In the genomic region with DNA sequence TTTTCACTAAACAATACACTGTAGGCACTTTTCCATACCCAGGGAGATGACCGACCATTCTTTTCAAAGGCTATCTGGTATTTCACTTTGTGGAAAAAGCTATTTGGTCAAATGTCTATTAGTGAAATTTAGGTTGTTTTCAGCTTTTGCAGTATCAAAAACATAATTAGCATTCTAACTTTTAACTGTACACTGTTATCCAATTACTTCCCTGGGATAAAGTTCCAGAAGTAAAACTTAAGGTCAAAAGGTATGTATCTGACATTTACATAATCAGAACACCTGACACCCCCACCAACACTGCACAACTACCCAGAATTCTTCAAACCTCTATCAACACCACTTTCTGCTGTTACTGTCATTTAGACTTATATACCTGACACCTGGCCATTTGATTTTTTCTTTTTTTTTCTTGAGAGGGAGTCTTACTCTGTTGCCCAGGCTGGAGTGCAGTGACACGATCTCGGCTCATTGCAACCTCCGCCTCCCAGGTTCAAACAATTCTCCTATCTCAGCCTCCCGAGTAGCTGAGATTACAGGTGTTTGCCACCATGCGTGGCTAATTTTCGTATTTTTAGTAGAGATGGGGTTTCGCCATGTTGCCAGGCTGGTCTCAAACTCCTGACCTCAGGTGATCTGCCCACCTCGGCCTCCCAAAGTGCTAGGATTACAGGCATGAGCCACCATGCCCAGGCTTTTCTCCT, we compare ENCODE assay signal across 7 cellular contexts. TPM values are rescaled to one million over a fixed set of nuclear protein-coding genes. Genes with fewer than 3 reads are reported as not detected.
DNase-seq lines count a peak whose midpoint lies in the region; ATAC-seq and TF ChIP-seq lines count a peak whose summit lies in the region.
"Not testable (repeated sequence)": the region's sequence is repeated elsewhere in the genome, so short reads cannot be mapped to it uniquely, and the experiment has no call there.

No MANE protein-coding gene starts in this region.

- DNase-seq in CD4-positive, CD25-positive, alpha-beta regulatory T cell; OCI-LY7 (ENCODE audit: low spot score); activated CD4-positive, alpha-beta T cell treated with anti-CD3 and anti-CD28 coated beads, Interleukin-2, amount 10 ng/mL, durations not matched to agents 7 days and 5 days; activated T-helper 1 cell treated with anti-CD3 and anti-CD28 coated beads, Interleukin-12 subunit alpha, Interleukin-12 subunit beta, Interleukin-2, Interleukin-4 antibody, amounts not matched to agents 30 ng/mL and 10 ng/mL and 1 ng/mL, durations not matched to agents 14 hours and 24 hours and 36 hours (ENCODE audit: low spot score); hepatocyte (ENCODE audit: low spot score); neural crest cell (ENCODE audit: low read depth, low spot score): not testable (repeated sequence)

- TF ChIP-seq CTCF in OCI-LY7 (conservative IDR thresholded peaks at IDR 0.05; ENCODE audit: low read length); brain (conservative IDR thresholded peaks at IDR 0.05); hepatocyte (IDR thresholded peaks at IDR 0.05; ENCODE audit: poor library complexity); neural crest cell (conservative IDR thresholded peaks at IDR 0.05): not testable (repeated sequence)

- not testable (repeated sequence) for BruUV-seq in OCI-LY7 (replicated peaks; lab: Mats Ljungman, UMichigan)

- CTCF ChIA-PET in OCI-LY7 (lab: Charles Lee; ENCODE audit: unreplicated experiment) = not testable (repeated sequence)
- CTCF ChIA-PET in activated CD4-positive, alpha-beta T cell treated with anti-CD3 and anti-CD28 coated beads, Interleukin-2, amount 10 ng/mL, durations not matched to agents 7 days and 5 days (lab: Charles Lee) = interaction anchor here (2.1 kb wide), 1 partner anchor 11 kb away, joined by 11 read pairs; no protein-coding TSS in a partner anchor

- H3K36me3 Mint-ChIP-seq in CD4-positive, CD25-positive, alpha-beta regulatory T cell = peaks cover 11% of the 10 kb centered on the region
- peaks cover 36% of the 10 kb centered on the region for H3K36me3 Mint-ChIP-seq in activated CD4-positive, alpha-beta T cell treated with anti-CD3 and anti-CD28 coated beads, Interleukin-2, amount 10 ng/mL, durations not matched to agents 7 days and 5 days (ENCODE audit: low read depth)
- H3K36me3 Mint-ChIP-seq in activated T-helper 1 cell treated with anti-CD3 and anti-CD28 coated beads, Interleukin-12 subunit alpha, Interleukin-12 subunit beta, Interleukin-2, Interleukin-4 antibody, amounts not matched to agents 30 ng/mL and 10 ng/mL and 1 ng/mL, durations not matched to agents 14 hours and 24 hours and 36 hours (ENCODE audit: low read depth) = peaks cover 27% of the 10 kb centered on the region
- peaks cover 38% of the 10 kb centered on the region for H3K36me3 Mint-ChIP-seq in brain
- not testable (repeated sequence) for H3K36me3 Mint-ChIP-seq in neural crest cell (ENCODE audit: low read depth)

- peaks cover 26% of the 10 kb centered on the region for H3K36me3 ChIP-seq in CD4-positive, CD25-positive, alpha-beta regulatory T cell (ENCODE audit: control insufficient read depth, insufficient read depth, low read length)
- H3K36me3 ChIP-seq in OCI-LY7 (ENCODE audit: insufficient read depth, low read length) = peaks cover 76% of the 10 kb centered on the region
- not testable (repeated sequence) for H3K36me3 ChIP-seq in hepatocyte (replicated peaks; ENCODE audit: insufficient read depth, low read depth)

- not testable (repeated sequence) for H3K9me2 ChIP-seq in OCI-LY7 (ENCODE audit: insufficient read depth, low read length); hepatocyte (replicated peaks; ENCODE audit: insufficient read depth)

- H3K4me2 ChIP-seq in OCI-LY7 (ENCODE audit: low read length) (peak overlapping the region; percentile 71; the same call in 1 of the 2 replicates), hepatocyte (peak overlapping the region; percentile 93)

- not testable (repeated sequence) for H3K27me3 Mint-ChIP-seq in CD4-positive, CD25-positive, alpha-beta regulatory T cell; activated CD4-positive, alpha-beta T cell treated with anti-CD3 and anti-CD28 coated beads, Interleukin-2, amount 10 ng/mL, durations not matched to agents 7 days and 5 days; activated T-helper 1 cell treated with anti-CD3 and anti-CD28 coated beads, Interleukin-12 subunit alpha, Interleukin-12 subunit beta, Interleukin-2, Interleukin-4 antibody, amounts not matched to agents 30 ng/mL and 10 ng/mL and 1 ng/mL, durations not matched to agents 14 hours and 24 hours and 36 hours (ENCODE audit: insufficient read depth); brain; neural crest cell (ENCODE audit: low read depth)

- ATAC-seq in CD4-positive, CD25-positive, alpha-beta regulatory T cell (ENCODE audit: low read depth in 2 of 2) = not testable (repeated sequence)

- H3K27ac ChIP-seq in CD4-positive, CD25-positive, alpha-beta regulatory T cell (ENCODE audit: insufficient read depth, low read length, poor library complexity, severe bottlenecking); OCI-LY7 (ENCODE audit: low read depth, low read length, poor library complexity, severe bottlenecking); hepatocyte: not testable (repeated sequence)

- 96% methylated on average over 9 of the region's 9 CpGs for WGBS in hepatocyte (ENCODE audit: low lambda C conversion rate, missing lambda C conversion rate)

- not testable (repeated sequence) for H3K9me3 ChIP-seq in CD4-positive, CD25-positive, alpha-beta regulatory T cell (ENCODE audit: control insufficient read depth in 2 of 2, low read length in 2 of 2); OCI-LY7 (ENCODE audit: low read length); hepatocyte (ENCODE audit: low read depth)

- H3K9me3 Mint-ChIP-seq in CD4-positive, CD25-positive, alpha-beta regulatory T cell; activated CD4-positive, alpha-beta T cell treated with anti-CD3 and anti-CD28 coated beads, Interleukin-2, amount 10 ng/mL, durations not matched to agents 7 days and 5 days; activated T-helper 1 cell treated with anti-CD3 and anti-CD28 coated beads, Interleukin-12 subunit alpha, Interleukin-12 subunit beta, Interleukin-2, Interleukin-4 antibody, amounts not matched to agents 30 ng/mL and 10 ng/mL and 1 ng/mL, durations not matched to agents 14 hours and 24 hours and 36 hours; brain; neural crest cell: not testable (repeated sequence)

- H2AFZ ChIP-seq in OCI-LY7 (ENCODE audit: low read length); hepatocyte: not testable (repeated sequence)

- POLR2A ChIA-PET in OCI-LY7 (lab: Charles Lee) = interaction anchor here (1.5 kb wide), 1 partner anchor 11 kb away, joined by 4 read pairs; no protein-coding TSS in a partner anchor
- POLR2A ChIA-PET in activated CD4-positive, alpha-beta T cell treated with anti-CD3 and anti-CD28 coated beads, Interleukin-2, amount 10 ng/mL, durations not matched to agents 7 days and 5 days (lab: Charles Lee) = interaction anchor here (0.7 kb wide), 1 partner anchor 18 kb away, joined by 3 read pairs; no protein-coding TSS in a partner anchor

- H4K20me1 ChIP-seq in OCI-LY7 (ENCODE audit: insufficient read depth, low read length) = peaks cover 20% of the 10 kb centered on the region
- H4K20me1 ChIP-seq in hepatocyte (ENCODE audit: insufficient read depth, poor library complexity, severe bottlenecking) = not testable (repeated sequence)

- intact Hi-C loops in OCI-LY7 (cut with micrococcal nuclease; ENCODE audit: unreplicated experiment) = loop anchor here (5.0 kb wide), 4 partner anchors 37 to 1368 kb away; a partner anchor contains a TSS
- intact Hi-C loops in activated T-helper 1 cell treated with anti-CD3 and anti-CD28 coated beads, Interleukin-12 subunit alpha, Interleukin-12 subunit beta, Interleukin-2, Interleukin-4 antibody, amounts not matched to agents 30 ng/mL and 10 ng/mL and 1 ng/mL, durations not matched to agents 14 hours and 24 hours and 36 hours (cut with micrococcal nuclease) = loop anchor here (5.0 to 10.0 kb wide), 2 partner anchors 268 to 409 kb away; a partner anchor contains a TSS

- H3K4me1 ChIP-seq in CD4-positive, CD25-positive, alpha-beta regulatory T cell (ENCODE audit: control insufficient read depth, insufficient read depth, low read length, poor library complexity, severe bottlenecking) = peaks cover 30% of the 10 kb centered on the region
- H3K4me1 ChIP-seq in OCI-LY7 (ENCODE audit: insufficient read depth, low read length, poor library complexity, severe bottlenecking) (peaks cover 27% of the 10 kb centered on the region), hepatocyte (ENCODE audit: insufficient read depth) (peaks cover 20% of the 10 kb centered on the region)

- peaks cover 69% of the 10 kb centered on the region for H3K79me2 ChIP-seq in OCI-LY7 (ENCODE audit: insufficient read depth, low read depth, low read length)
- H3K79me2 ChIP-seq in hepatocyte = peaks cover 64% of the 10 kb centered on the region

- H3K27ac Mint-ChIP-seq in CD4-positive, CD25-positive, alpha-beta regulatory T cell = peak overlapping the region in 2 of 3 donors; percentile 32 to 64
- not testable (repeated sequence) for H3K27ac Mint-ChIP-seq in activated CD4-positive, alpha-beta T cell treated with anti-CD3 and anti-CD28 coated beads, Interleukin-2, amount 10 ng/mL, durations not matched to agents 7 days and 5 days; activated T-helper 1 cell treated with anti-CD3 and anti-CD28 coated beads, Interleukin-12 subunit alpha, Interleukin-12 subunit beta, Interleukin-2, Interleukin-4 antibody, amounts not matched to agents 30 ng/mL and 10 ng/mL and 1 ng/mL, durations not matched to agents 14 hours and 24 hours and 36 hours; neural crest cell (ENCODE audit: unreplicated experiment)
- peak overlapping the region in 4 of 5 experiments; percentile 30 to 73 (median 32) for H3K27ac Mint-ChIP-seq in brain

- H3K4me3 ChIP-seq in CD4-positive, CD25-positive, alpha-beta regulatory T cell (ENCODE audit: low read depth, low read length); OCI-LY7 (ENCODE audit: low read depth, low read length, poor library complexity, severe bottlenecking); hepatocyte: not testable (repeated sequence)

- H3K27me3 ChIP-seq in CD4-positive, CD25-positive, alpha-beta regulatory T cell (ENCODE audit: control insufficient read depth, insufficient read depth, low read length); hepatocyte: not testable (repeated sequence)

- H3K4me3 Mint-ChIP-seq in CD4-positive, CD25-positive, alpha-beta regulatory T cell = peak overlapping the region; percentile 21 to 82 (median 68)
- H3K4me3 Mint-ChIP-seq in activated CD4-positive, alpha-beta T cell treated with anti-CD3 and anti-CD28 coated beads, Interleukin-2, amount 10 ng/mL, durations not matched to agents 7 days and 5 days = peak overlapping the region; percentile 19
- H3K4me3 Mint-ChIP-seq in activated T-helper 1 cell treated with anti-CD3 and anti-CD28 coated beads, Interleukin-12 subunit alpha, Interleukin-12 subunit beta, Interleukin-2, Interleukin-4 antibody, amounts not matched to agents 30 ng/mL and 10 ng/mL and 1 ng/mL, durations not matched to agents 14 hours and 24 hours and 36 hours = peak overlapping the region; percentile 56
- H3K4me3 Mint-ChIP-seq in brain = peak overlapping the region; percentile 62 to 92 (median 78)
- H3K4me3 Mint-ChIP-seq in neural crest cell = peak overlapping the region; percentile 82

- H3K4me1 Mint-ChIP-seq in CD4-positive, CD25-positive, alpha-beta regulatory T cell = peaks cover 18 to 59% (median 43%) of the 10 kb centered on the region in 4 donors
- H3K4me1 Mint-ChIP-seq in activated CD4-positive, alpha-beta T cell treated with anti-CD3 and anti-CD28 coated beads, Interleukin-2, amount 10 ng/mL, durations not matched to agents 7 days and 5 days = peaks cover 44% of the 10 kb centered on the region
- peaks cover 46% of the 10 kb centered on the region for H3K4me1 Mint-ChIP-seq in activated T-helper 1 cell treated with anti-CD3 and anti-CD28 coated beads, Interleukin-12 subunit alpha, Interleukin-12 subunit beta, Interleukin-2, Interleukin-4 antibody, amounts not matched to agents 30 ng/mL and 10 ng/mL and 1 ng/mL, durations not matched to agents 14 hours and 24 hours and 36 hours (ENCODE audit: low read depth)
- peaks cover 54% of the 10 kb centered on the region for H3K4me1 Mint-ChIP-seq in brain
- peaks cover 37% of the 10 kb centered on the region for H3K4me1 Mint-ChIP-seq in neural crest cell

RNA-seq across cellular contexts. Expression of a gene that starts 2.1 kb away (rescaled TPM):
- total RNA-seq in CD4-positive, CD25-positive, alpha-beta regulatory T cell = 37.2 TPM
- 10 to 100 TPM; 45.7 to 73.0 (median 62.7) TPM for polyA plus RNA-seq in CD4-positive, CD25-positive, alpha-beta regulatory T cell
- total RNA-seq in OCI-LY7 (2014; rRNA removed; shearing (Covaris generic)) = 64.8 and 70.4 TPM in 2 replicates
- total RNA-seq in OCI-LY7 (2022) (52.1 and 56.3 TPM in 2 replicates), hepatocyte (26.4 and 29.5 TPM in 2 replicates), neural crest cell (38.0 and 38.4 TPM in 2 replicates)
- 10 to 100 TPM; 33.3 to 34.0 TPM for total RNA-seq in activated CD4-positive, alpha-beta T cell treated with anti-CD3 and anti-CD28 coated beads, Interleukin-2, amount 10 ng/mL, durations not matched to agents 7 days and 5 days
- total RNA-seq in activated T-helper 1 cell treated with anti-CD3 and anti-CD28 coated beads, Interleukin-12 subunit alpha, Interleukin-12 subunit beta, Interleukin-2, Interleukin-4 antibody, amounts not matched to agents 30 ng/mL and 10 ng/mL and 1 ng/mL, durations not matched to agents 14 hours and 24 hours and 36 hours = 22.8 and 26.8 TPM in 2 replicates
- polyA plus RNA-seq in brain (ENCODE audit: insufficient read depth, low read depth, low replicate concordance) (60.8 TPM), hepatocyte (29.0 and 32.4 TPM in 2 replicates)

RNA-seq across cellular contexts. Expression of a gene that starts 13.1 kb away (rescaled TPM):
- total RNA-seq in CD4-positive, CD25-positive, alpha-beta regulatory T cell = 12.1 TPM
- polyA plus RNA-seq in CD4-positive, CD25-positive, alpha-beta regulatory T cell = 10 to 100 TPM; 59.5 to 75.5 (median 60.9) TPM
- 38.5 and 46.3 TPM in 2 replicates for total RNA-seq in OCI-LY7 (2014; rRNA removed; shearing (Covaris generic))
- total RNA-seq in OCI-LY7 (2022) (40.0 and 45.6 TPM in 2 replicates), hepatocyte (25.9 and 28.1 TPM in 2 replicates), neural crest cell (30.4 and 32.6 TPM in 2 replicates)
- 10 to 100 TPM; 19.7 to 19.9 TPM for total RNA-seq in activated CD4-positive, alpha-beta T cell treated with anti-CD3 and anti-CD28 coated beads, Interleukin-2, amount 10 ng/mL, durations not matched to agents 7 days and 5 days
- total RNA-seq in activated T-helper 1 cell treated with anti-CD3 and anti-CD28 coated beads, Interleukin-12 subunit alpha, Interleukin-12 subunit beta, Interleukin-2, Interleukin-4 antibody, amounts not matched to agents 30 ng/mL and 10 ng/mL and 1 ng/mL, durations not matched to agents 14 hours and 24 hours and 36 hours = 36.0 and 38.5 TPM in 2 replicates
- polyA plus RNA-seq in brain (ENCODE audit: insufficient read depth, low read depth, low replicate concordance) (25.4 TPM), hepatocyte (57.6 and 62.9 TPM in 2 replicates)

RNA-seq across cellular contexts. Expression of a gene that starts 13.9 kb away (rescaled TPM):
- 30.2 TPM for total RNA-seq in CD4-positive, CD25-positive, alpha-beta regulatory T cell
- 1 to 10 TPM; 1.4 to 6.2 (median 2.6) TPM for polyA plus RNA-seq in CD4-positive, CD25-positive, alpha-beta regulatory T cell
- total RNA-seq in OCI-LY7 (2014; rRNA removed; shearing (Covaris generic)) = 22.4 and 31.2 TPM in 2 replicates
- 49.4 and 55.7 TPM in 2 replicates for total RNA-seq in OCI-LY7 (2022)
- 10 to 100 TPM; 45.0 to 51.2 TPM for total RNA-seq in activated CD4-positive, alpha-beta T cell treated with anti-CD3 and anti-CD28 coated beads, Interleukin-2, amount 10 ng/mL, durations not matched to agents 7 days and 5 days
- 44.2 and 46.0 TPM in 2 replicates for total RNA-seq in activated T-helper 1 cell treated with anti-CD3 and anti-CD28 coated beads, Interleukin-12 subunit alpha, Interleukin-12 subunit beta, Interleukin-2, Interleukin-4 antibody, amounts not matched to agents 30 ng/mL and 10 ng/mL and 1 ng/mL, durations not matched to agents 14 hours and 24 hours and 36 hours
- polyA plus RNA-seq in brain (ENCODE audit: insufficient read depth, low read depth, low replicate concordance) = 25.7 TPM
- 23.6 and 30.6 TPM in 2 replicates for total RNA-seq in hepatocyte
- 17.4 and 23.5 TPM in 2 replicates for polyA plus RNA-seq in hepatocyte
- total RNA-seq in neural crest cell = 57.1 and 66.3 TPM in 2 replicates

RNA-seq across cellular contexts. Expression of a gene that starts 33.6 kb away (rescaled TPM):
- 97.7 TPM for total RNA-seq in CD4-positive, CD25-positive, alpha-beta regulatory T cell
- 100 to 1,000 TPM; 113 to 146 (median 127) TPM for polyA plus RNA-seq in CD4-positive, CD25-positive, alpha-beta regulatory T cell
- 52.8 and 70.8 TPM in 2 replicates for total RNA-seq in OCI-LY7 (2014; rRNA removed; shearing (Covaris generic))
- 60.1 and 62.5 TPM in 2 replicates for total RNA-seq in OCI-LY7 (2022)
- 100 to 1,000 TPM in 1 of 2 experiments, 10 to 100 TPM in 1; 93.1 to 114 TPM for total RNA-seq in activated CD4-positive, alpha-beta T cell treated with anti-CD3 and anti-CD28 coated beads, Interleukin-2, amount 10 ng/mL, durations not matched to agents 7 days and 5 days
- 88.2 and 108 TPM in 2 replicates for total RNA-seq in activated T-helper 1 cell treated with anti-CD3 and anti-CD28 coated beads, Interleukin-12 subunit alpha, Interleukin-12 subunit beta, Interleukin-2, Interleukin-4 antibody, amounts not matched to agents 30 ng/mL and 10 ng/mL and 1 ng/mL, durations not matched to agents 14 hours and 24 hours and 36 hours
- polyA plus RNA-seq in brain (ENCODE audit: insufficient read depth, low read depth, low replicate concordance) = 81.0 TPM
- 48.6 and 51.5 TPM in 2 replicates for total RNA-seq in hepatocyte
- polyA plus RNA-seq in hepatocyte = 79.1 and 86.0 TPM in 2 replicates
- total RNA-seq in neural crest cell = 69.4 and 71.5 TPM in 2 replicates

RNA-seq across cellular contexts. Expression of a gene that starts 34.3 kb away (rescaled TPM):
- total RNA-seq in CD4-positive, CD25-positive, alpha-beta regulatory T cell = 2.7 TPM
- 1 to 10 TPM in 3 of 4 donors, under 1 TPM in 1; 0.56 to 3.4 (median 1.9) TPM for polyA plus RNA-seq in CD4-positive, CD25-positive, alpha-beta regulatory T cell
- 80.2 and 90.9 TPM in 2 replicates for total RNA-seq in OCI-LY7 (2014; rRNA removed; shearing (Covaris generic))
- 83.0 and 97.1 TPM in 2 replicates for total RNA-seq in OCI-LY7 (2022)
- 10 to 100 TPM; 59.5 to 65.7 TPM for total RNA-seq in activated CD4-positive, alpha-beta T cell treated with anti-CD3 and anti-CD28 coated beads, Interleukin-2, amount 10 ng/mL, durations not matched to agents 7 days and 5 days
- total RNA-seq in activated T-helper 1 cell treated with anti-CD3 and anti-CD28 coated beads, Interleukin-12 subunit alpha, Interleukin-12 subunit beta, Interleukin-2, Interleukin-4 antibody, amounts not matched to agents 30 ng/mL and 10 ng/mL and 1 ng/mL, durations not matched to agents 14 hours and 24 hours and 36 hours = 104 and 116 TPM in 2 replicates
- 21.5 TPM for polyA plus RNA-seq in brain (ENCODE audit: insufficient read depth, low read depth, low replicate concordance)
- 6.5 and 7.1 TPM in 2 replicates for total RNA-seq in hepatocyte
- polyA plus RNA-seq in hepatocyte = 3.5 and 3.7 TPM in 2 replicates
- 47.1 and 49.8 TPM in 2 replicates for total RNA-seq in neural crest cell

Comparison
In these comparisons a context has a peak if more than half of its experiments do, and no peak if none do; other contexts are left out.
1. H3K4me3 Mint-ChIP-seq: peak in every context shown above with its lines; median percentile 82 in neural crest cell; 78 in brain; 68 in CD4-positive, CD25-positive, alpha-beta regulatory T cell; 56 in activated T-helper 1 cell treated with anti-CD3 and anti-CD28 coated beads, Interleukin-12 subunit alpha, Interleukin-12 subunit beta, Interleukin-2, Interleukin-4 antibody, amounts not matched to agents 30 ng/mL and 10 ng/mL and 1 ng/mL, durations not matched to agents 14 hours and 24 hours and 36 hours; 19 in activated CD4-positive, alpha-beta T cell treated with anti-CD3 and anti-CD28 coated beads, Interleukin-2, amount 10 ng/mL, durations not matched to agents 7 days and 5 days.